In genomic region chr15:75203908-75204263, GRCh38 we compare ENCODE assay signal across 11 cellular contexts. TPM values are rescaled to one million over a fixed set of nuclear protein-coding genes. Genes with fewer than 3 reads are reported as not detected.
A peak's percentile ranks its signal among the peaks of the same experiment; 100 is the strongest.
DNase-seq lines count a peak whose midpoint lies in the region; ATAC-seq and TF ChIP-seq lines count a peak whose summit lies in the region.
"Had no signal": no experiment of that assay in that cellular context is flagged by ENCODE, and none has a peak within 500 bp of the region (broad histone marks: within the 10 kb centered on the region; RNA-seq: fewer than 3 reads in every experiment).

No MANE protein-coding gene starts in this region.

- no CpG with 5 or more reads among the region's 1 CpG for WGBS in neuronal stem cell (ENCODE audit: extremely low coverage in 2 of 2, insufficient read length in 2 of 2, insufficient replicate concordance in 1 of 2), 2 donors

- no peak overlapping the region for H2BK120ac ChIP-seq in neuronal stem cell (ENCODE audit: low read depth, low read length)

- ATAC-seq in CD8-positive, alpha-beta T cell, result no peak
- ATAC-seq in HG02870 (IDR thresholded peaks at IDR 0.05; ENCODE audit: unreplicated experiment), result no peak

- no peak overlapping the region for H2BK15ac ChIP-seq in neuronal stem cell (ENCODE audit: low read length)

- CTCF ChIA-PET in CD8-positive, alpha-beta T cell (lab: Charles Lee), result interaction anchor here (0.6 to 4.9 kb wide), 17 partner anchors 10 to 570 kb away, joined by 3 to 114 read pairs (median 4); partner anchors contain the start of genes PPCDC and RPP25

- no peak overlapping the region for H3K27ac ChIP-seq in CD8-positive, alpha-beta T cell (ENCODE audit: low read depth, low read length)
- H3K27ac ChIP-seq in coronary artery (peak overlapping the region; percentile 94 to 100), neuronal stem cell (replicated peaks; ENCODE audit: low read length) (no peak overlapping the region)

- H3K27me3 Mint-ChIP-seq in CD8-positive, alpha-beta T cell (ENCODE audit: low read depth), result no peaks in the 10 kb centered on the region

- no peak overlapping the region for H4K91ac ChIP-seq in neuronal stem cell (ENCODE audit: low read depth, low read length, poor library complexity)

- no peak overlapping the region for H3K4ac ChIP-seq in neuronal stem cell (ENCODE audit: low read length)

- H2BK5ac ChIP-seq in neuronal stem cell (ENCODE audit: low read length), result peak overlapping the region; percentile 3

- no peak overlapping the region for H2AK5ac ChIP-seq in neuronal stem cell (ENCODE audit: low read depth, low read length)

- no peak for DNase-seq in CD8-positive, alpha-beta T cell
- no peak for DNase-seq in coronary artery (ENCODE audit: low spot score)
- DNase-seq in neuronal stem cell (ENCODE audit: low spot score), result no peak
- DNase-seq in medulla oblongata (ENCODE audit: extremely low spot score), result no peak
- no peak for DNase-seq in NCI-H2171 treated with DMSO at 0.1 percent for 48 hours (lab: John Stamatoyannopoulos, UW)
- no peak for DNase-seq in NCI-H146 treated with DMSO at 0.1 percent for 48 hours (lab: John Stamatoyannopoulos, UW; ENCODE audit: unreplicated experiment)
- DNase-seq: hippocampal formation had no signal

- no peaks in the 10 kb centered on the region for H3K9me2 ChIP-seq in Loucy (replicated peaks; ENCODE audit: low read depth, low read length)

- intact Hi-C loops in CD8-positive, alpha-beta T cell (cut with DNase I, micrococcal nuclease), result loop anchor here (1.0 to 10.0 kb wide), 15 partner anchors 163 to 1212 kb away; partner anchors contain the start of genes ARID3B (in 2 of the 2), COX5A (in 2 of the 2), MAN2C1 (in 2 of the 2) and CLK3 (in 1 of the 2)

- no peak for TF ChIP-seq CTCF in CD8-positive, alpha-beta T cell (IDR thresholded peaks at IDR 0.05)
- TF ChIP-seq CTCF in Loucy (conservative IDR thresholded peaks at IDR 0.05; ENCODE audit: low read length) (no peak), coronary artery (IDR thresholded peaks at IDR 0.05) (no peak)

- no peaks in the 10 kb centered on the region for H3K9me3 Mint-ChIP-seq in CD8-positive, alpha-beta T cell

- H3K79me2 ChIP-seq in Loucy (ENCODE audit: insufficient read depth, low read length), result peaks cover 97% of the 10 kb centered on the region

- H3K36me3 ChIP-seq in CD8-positive, alpha-beta T cell (ENCODE audit: insufficient read depth, low read length), result peaks cover 23% of the 10 kb centered on the region
- H3K36me3 ChIP-seq in Loucy (ENCODE audit: insufficient read depth, low read length) (peaks cover 34% of the 10 kb centered on the region), neuronal stem cell (replicated peaks in 1 of 2; ENCODE audit: control insufficient read depth in 2 of 2, insufficient read depth in 2 of 2, low read length in 2 of 2) (peaks cover 17 to 31% of the 10 kb centered on the region in 2 donors)

- peaks cover 74% of the 10 kb centered on the region for H4K20me1 ChIP-seq in Loucy (ENCODE audit: insufficient read depth, low read length, poor library complexity, severe bottlenecking)

- no peak overlapping the region for H2BK12ac ChIP-seq in neuronal stem cell (ENCODE audit: low read length)

- no peak overlapping the region for H4K8ac ChIP-seq in neuronal stem cell (ENCODE audit: low read depth, low read length)

- peak overlapping the region; percentile 88 for H3K4me2 ChIP-seq in Loucy (ENCODE audit: low read depth, low read length, poor library complexity, severe bottlenecking)
- no peak overlapping the region for H3K4me2 ChIP-seq in neuronal stem cell (ENCODE audit: insufficient read depth, low read length, poor library complexity, severe bottlenecking)

- peak overlapping the region; percentile 94 for H3K27ac Mint-ChIP-seq in CD8-positive, alpha-beta T cell

- peaks cover 23% of the 10 kb centered on the region for H3K4me1 ChIP-seq in CD8-positive, alpha-beta T cell (ENCODE audit: insufficient read depth, low read length)
- peaks cover 55% of the 10 kb centered on the region for H3K4me1 ChIP-seq in Loucy (ENCODE audit: insufficient read depth, low read length, poor library complexity, severe bottlenecking)
- peaks cover 20 to 24% of the 10 kb centered on the region in 2 donors for H3K4me1 ChIP-seq in neuronal stem cell (ENCODE audit: control insufficient read depth in 2 of 2, insufficient read depth in 1 of 2, low read depth in 1 of 2, low read length in 2 of 2)

- peaks cover 31% of the 10 kb centered on the region for H3K36me3 Mint-ChIP-seq in CD8-positive, alpha-beta T cell

- no peak overlapping the region for H3K4me3 ChIP-seq in CD8-positive, alpha-beta T cell (ENCODE audit: low read depth, low read length)
- peak overlapping the region; percentile 76 for H3K4me3 ChIP-seq in Loucy (ENCODE audit: low read length, poor library complexity, severe bottlenecking)
- H3K4me3 ChIP-seq in coronary artery, result peak overlapping the region; percentile 82
- no peak overlapping the region for H3K4me3 ChIP-seq in neuronal stem cell (ENCODE audit: low read length in 2 of 2)

- no peak overlapping the region for H3K14ac ChIP-seq in neuronal stem cell (ENCODE audit: low read length)

- no peaks in the 10 kb centered on the region for H3K9me3 ChIP-seq in CD8-positive, alpha-beta T cell (ENCODE audit: low read length)
- no peaks in the 10 kb centered on the region for H3K9me3 ChIP-seq in Loucy (ENCODE audit: insufficient read depth, low read depth, low read length)
- no peaks in the 10 kb centered on the region for H3K9me3 ChIP-seq in neuronal stem cell (replicated peaks in 1 of 2; ENCODE audit: control insufficient read depth in 2 of 2, insufficient read depth in 1 of 2, low read depth in 1 of 2, low read length in 2 of 2)

- H2AFZ ChIP-seq in Loucy (ENCODE audit: low read length) (no peak overlapping the region), neuronal stem cell (ENCODE audit: low read length) (no peak overlapping the region)

- peaks cover 20% of the 10 kb centered on the region for H3K79me1 ChIP-seq in neuronal stem cell (ENCODE audit: low read depth, low read length)

- no peak overlapping the region for H3K18ac ChIP-seq in neuronal stem cell (ENCODE audit: low read length)

- peaks cover 45% of the 10 kb centered on the region for H3K4me1 Mint-ChIP-seq in CD8-positive, alpha-beta T cell (ENCODE audit: low read depth)

- no peaks in the 10 kb centered on the region for H3K27me3 ChIP-seq in CD8-positive, alpha-beta T cell (ENCODE audit: insufficient read depth, low read length)
- no peaks in the 10 kb centered on the region for H3K27me3 ChIP-seq in Loucy (ENCODE audit: insufficient read depth, low read length, poor library complexity, severe bottlenecking)
- peaks cover 0 to 28% (median 24%) of the 10 kb centered on the region in 3 experiments for H3K27me3 ChIP-seq in neuronal stem cell (ENCODE audit: control insufficient read depth in 3 of 3, insufficient read depth in 3 of 3, low read depth in 1 of 3, low read length in 3 of 3)

- no peak overlapping the region for H3K23ac ChIP-seq in neuronal stem cell (ENCODE audit: low read depth, low read length, poor library complexity)

- H3K4me3 Mint-ChIP-seq in CD8-positive, alpha-beta T cell, result peak overlapping the region; percentile 93

- H3F3A ChIP-seq in Loucy (ENCODE audit: low read depth), result peaks cover 3% of the 10 kb centered on the region

- H3K9ac ChIP-seq in Loucy (ENCODE audit: low read depth, low read length, poor library complexity, severe bottlenecking), result peak overlapping the region; percentile 89
- H3K9ac ChIP-seq in neuronal stem cell (ENCODE audit: low read depth, low read length, poor library complexity), result no peak overlapping the region

- POLR2A ChIA-PET in CD8-positive, alpha-beta T cell (lab: Charles Lee), result interaction anchor here (0.7 to 1.3 kb wide), 5 partner anchors 164 to 436 kb away, joined by 3 to 7 read pairs (median 4); partner anchors contain the start of genes IMP3, MAN2C1 and PPCDC

RNA-seq across cellular contexts. Expression of gene C15orf39, which starts 2.2 kb away (rescaled TPM):
- 10 to 100 TPM; 36.6 to 37.6 TPM for total RNA-seq in CD8-positive, alpha-beta T cell
- polyA plus RNA-seq in neuronal stem cell (2013, experiment 1 of 2), result 5.9 TPM
- polyA plus RNA-seq in neuronal stem cell (2013, experiment 2 of 2), result 5.5 TPM

RNA-seq across cellular contexts. Expression of gene GOLGA6C, which starts 54.2 kb away (rescaled TPM):
- not detected for total RNA-seq in CD8-positive, alpha-beta T cell
- not detected for polyA plus RNA-seq in neuronal stem cell (2013, experiment 1 of 2)
- not detected for polyA plus RNA-seq in neuronal stem cell (2013, experiment 2 of 2)
- total RNA-seq: SK-MEL-5, urinary bladder had no signal
- polyA plus RNA-seq: urinary bladder had no signal

Comparison
In these comparisons a context has a peak if more than half of its experiments do, and no peak if none do; other contexts are left out.
1. H3K27ac ChIP-seq: peak in coronary artery (2 of 2); none in CD8-positive, alpha-beta T cell (single experiment) and neuronal stem cell (single experiment).
2. H3K4me3 ChIP-seq: peak in Loucy (single experiment) and coronary artery (single experiment); none in CD8-positive, alpha-beta T cell (single experiment) and neuronal stem cell (0 of 2).